8 cellular contexts compared by ENCODE assay signal in the genomic region with DNA sequence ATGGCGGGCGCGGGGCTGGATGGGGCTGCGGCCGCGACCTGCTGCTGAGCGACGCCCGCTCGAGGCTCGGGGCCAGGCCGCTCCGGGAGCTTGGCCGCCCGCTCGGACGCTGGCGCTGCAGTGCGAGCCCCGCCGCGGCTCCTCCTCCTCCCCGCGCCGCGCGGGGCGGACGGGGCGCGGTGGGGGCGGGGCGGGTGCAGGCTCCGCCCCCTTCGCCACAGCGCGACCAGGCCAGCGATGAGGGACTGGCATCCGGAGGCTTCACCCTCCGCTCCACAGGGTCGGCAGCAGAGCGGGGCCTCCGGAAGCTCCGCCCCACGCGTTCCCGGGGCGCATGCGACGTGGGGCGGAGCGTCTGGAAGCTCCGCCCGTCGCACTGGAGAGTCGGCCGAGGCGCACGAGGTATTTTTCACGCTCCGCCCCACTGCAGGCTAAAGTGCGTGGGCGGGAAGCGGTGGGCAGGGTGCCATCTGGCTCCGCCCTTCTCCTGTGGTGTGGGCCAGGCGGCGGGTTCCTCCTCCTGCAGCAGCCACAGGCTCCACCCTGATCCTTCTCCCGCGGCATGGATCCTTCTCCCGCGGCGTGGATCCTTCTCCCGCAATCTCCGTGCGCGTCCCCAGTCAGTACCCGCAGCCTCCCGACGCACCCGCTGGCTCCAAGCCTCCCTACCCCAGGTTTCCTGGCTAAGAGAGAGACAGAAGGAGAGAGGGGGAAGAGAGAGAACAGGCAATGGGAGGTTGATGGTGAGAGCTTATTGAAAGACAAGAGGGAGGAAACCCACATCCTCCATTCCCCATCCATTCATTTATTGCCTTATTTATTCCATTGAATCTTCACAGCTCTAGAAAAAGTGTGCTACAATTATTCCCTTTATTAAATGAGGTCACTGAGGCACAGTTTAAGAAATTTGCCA.
A peak's percentile ranks its signal among the peaks of the same experiment; 100 is the strongest.
DNase-seq lines count a peak whose midpoint lies in the region; ATAC-seq lines count a peak whose summit lies in the region.
"Not testable (repeated sequence)": the region's sequence is repeated elsewhere in the genome, so short reads cannot be mapped to it uniquely, and the experiment has no call there.

No MANE protein-coding gene starts in this region.

- H3K27ac ChIP-seq in BLaER1 treated with 17β-estradiol and CSF1 and Interleukin-3, amounts not matched to agents 10 nM and 100 nM: peak overlapping the region; percentile 46 to 86 (median 80); a peak in 21 of 22 replicates
- H3K27ac ChIP-seq in SJCRH30; mesodermal cell (ENCODE audit: low read depth, low read length, severe bottlenecking): not testable (repeated sequence)

- ATAC-seq in GM19468 (IDR thresholded peaks at IDR 0.05; ENCODE audit: extremely low read depth, unreplicated experiment) (peak; percentile 74), esophagus mucosa (peak; percentile 94)

- H4K20me1 ChIP-seq in BLaER1 treated with 17β-estradiol and CSF1 and Interleukin-3, amounts not matched to agents 10 nM and 100 nM: not testable (repeated sequence)

- H3K4me2 ChIP-seq in BLaER1 treated with 17β-estradiol and CSF1 and Interleukin-3, amounts not matched to agents 10 nM and 100 nM: peak overlapping the region; percentile 19 to 68 (median 37); a peak in 10 of 22 replicates

- H3K9ac ChIP-seq in BLaER1 treated with 17β-estradiol and CSF1 and Interleukin-3, amounts not matched to agents 10 nM and 100 nM: peak overlapping the region; percentile 76 to 88 (median 84)

- peak overlapping the region; percentile 53 to 74 (median 66) for H3K4me3 ChIP-seq in BLaER1 treated with 17β-estradiol and CSF1 and Interleukin-3, amounts not matched to agents 10 nM and 100 nM
- H3K4me3 ChIP-seq in SJCRH30 (peak overlapping the region; percentile 56), mesodermal cell (ENCODE audit: extremely low read depth, insufficient read depth, low read length, poor library complexity, severe bottlenecking) (peak overlapping the region; percentile 27)

- not testable (repeated sequence) for H3K27me3 ChIP-seq in BLaER1 treated with 17β-estradiol and CSF1 and Interleukin-3, amounts not matched to agents 10 nM and 100 nM; SJCRH30

- H3K36me3 ChIP-seq in BLaER1 treated with 17β-estradiol and CSF1 and Interleukin-3, amounts not matched to agents 10 nM and 100 nM; SJCRH30; mesodermal cell (ENCODE audit: control insufficient read depth, insufficient read depth, low read length): not testable (repeated sequence)

- H3K9me3 ChIP-seq in BLaER1 treated with 17β-estradiol and CSF1 and Interleukin-3, amounts not matched to agents 10 nM and 100 nM (replicated peaks in 1 of 11); SJCRH30 (replicated peaks); mesodermal cell (ENCODE audit: control insufficient read depth, low read length): not testable (repeated sequence)

- DNase-seq in NCI-H1092 (lab: John Stamatoyannopoulos, UW) (peak; percentile 85), SJCRH30 (peak; percentile 87)
- peak; percentile 60 to 83 for DNase-seq in activated T-helper 1 cell treated with anti-CD3 and anti-CD28 coated beads, Interleukin-2, amount 50 U/mL, for 16 hours (ENCODE audit: low read depth in 1 of 2, low spot score in 1 of 2)
- peak; percentile 68 to 79 (median 71) for DNase-seq in stimulated activated CD4-positive, alpha-beta T cell treated with anti-CD3 and anti-CD28 coated beads, TNF-alpha, amount 100 ng/mL, for 1 hour (ENCODE audit: low read depth in 3 of 3, low spot score in 1 of 3)

- WGBS in mesodermal cell (ENCODE audit: insufficient coverage in 2 of 2), 2 experiments: 0 to 1% methylated on average over 15 to 16 of the region's 80 CpGs

- not testable (repeated sequence) for H3K4me1 ChIP-seq in BLaER1 treated with 17β-estradiol and CSF1 and Interleukin-3, amounts not matched to agents 10 nM and 100 nM; SJCRH30; mesodermal cell (ENCODE audit: control insufficient read depth, insufficient read depth, low read length, poor library complexity, severe bottlenecking)
